In genomic region chr14:65169351-65169750, GRCh38 we compare ENCODE assay signal across 8 cellular contexts.
DNase-seq lines count a peak whose midpoint lies in the region; ATAC-seq and TF ChIP-seq lines count a peak whose summit lies in the region.

No MANE protein-coding gene starts in this region.

- H3K27ac Mint-ChIP-seq in natural killer cell treated with Interleukin-12 subunit alpha and Interleukin-12 subunit beta and Interleukin-15 and Interleukin-18, amount 100 ng/mL, for 72 hours: peak overlapping the region in 1 of 2 donors; percentile 38
- H3K27ac Mint-ChIP-seq in natural killer cell: no peak overlapping the region

- peak in 1 of 2 donors; percentile 64 for ATAC-seq in natural killer cell treated with Interleukin-12 subunit alpha and Interleukin-12 subunit beta and Interleukin-15 and Interleukin-18, amount 100 ng/mL, for 72 hours
- ATAC-seq in natural killer cell (no peak), HG03159 (IDR thresholded peaks at IDR 0.05; ENCODE audit: unreplicated experiment) (peak; percentile 85)

- no peak for DNase-seq in natural killer cell treated with Interleukin-12 subunit alpha and Interleukin-12 subunit beta and Interleukin-15 and Interleukin-18, amount 100 ng/mL, for 72 hours (ENCODE audit: low spot score)
- DNase-seq in natural killer cell (no peak), dedifferentiated amniotic fluid mesenchymal stem cell (ENCODE audit: extremely low spot score) (peak; percentile 53), germinal center (ENCODE audit: low spot score) (no peak), NOMO-1 (lab: John Stamatoyannopoulos, UW; ENCODE audit: unreplicated experiment in 2 of 2) (no peak)
- no peak for DNase-seq in effector memory CD4-positive, alpha-beta T cell

- H3K27ac ChIP-seq in temporal lobe (ENCODE audit: low read depth, low read length): peak overlapping the region; percentile 92
- H3K27ac ChIP-seq in effector memory CD4-positive, alpha-beta T cell (ENCODE audit: insufficient read depth, low read length, poor library complexity, severe bottlenecking): no peak overlapping the region

- H3K4me1 Mint-ChIP-seq in natural killer cell treated with Interleukin-12 subunit alpha and Interleukin-12 subunit beta and Interleukin-15 and Interleukin-18, amount 100 ng/mL, for 72 hours (ENCODE audit: low read depth in 2 of 2): peaks cover 11 to 30% of the 10 kb centered on the region in 2 donors
- H3K4me1 Mint-ChIP-seq in natural killer cell: peaks cover 4 to 11% of the 10 kb centered on the region in 2 donors

- intact Hi-C loops in natural killer cell (cut with micrococcal nuclease): loop anchor here (10.0 kb wide), 1 partner anchor 655 kb away; no protein-coding TSS in a partner anchor

- H3K36me3 Mint-ChIP-seq in natural killer cell treated with Interleukin-12 subunit alpha and Interleukin-12 subunit beta and Interleukin-15 and Interleukin-18, amount 100 ng/mL, for 72 hours: no peaks in the 10 kb centered on the region
- H3K36me3 Mint-ChIP-seq in natural killer cell: no peaks in the 10 kb centered on the region

- H3K27me3 Mint-ChIP-seq in natural killer cell treated with Interleukin-12 subunit alpha and Interleukin-12 subunit beta and Interleukin-15 and Interleukin-18, amount 100 ng/mL, for 72 hours: peaks cover 15 to 22% of the 10 kb centered on the region in 2 donors
- H3K27me3 Mint-ChIP-seq in natural killer cell (ENCODE audit: low read depth in 2 of 2): peaks cover 28 to 32% of the 10 kb centered on the region in 2 donors

- H3K27me3 ChIP-seq in effector memory CD4-positive, alpha-beta T cell (replicated peaks; ENCODE audit: control insufficient read depth, insufficient read depth, low read length, poor library complexity, severe bottlenecking): no peaks in the 10 kb centered on the region

- TF ChIP-seq CTCF in natural killer cell (IDR thresholded peaks at IDR 0.05): no peak

- H3K9me3 ChIP-seq in effector memory CD4-positive, alpha-beta T cell (ENCODE audit: control insufficient read depth, low read length): no peaks in the 10 kb centered on the region

- H3K4me3 Mint-ChIP-seq in natural killer cell treated with Interleukin-12 subunit alpha and Interleukin-12 subunit beta and Interleukin-15 and Interleukin-18, amount 100 ng/mL, for 72 hours: peak overlapping the region; percentile 64
- H3K4me3 Mint-ChIP-seq in natural killer cell: no peak overlapping the region

- no peak overlapping the region for H3K4me3 ChIP-seq in effector memory CD4-positive, alpha-beta T cell (ENCODE audit: insufficient read depth, low read depth, low read length, poor library complexity, severe bottlenecking)

- no peaks in the 10 kb centered on the region for H3K9me3 Mint-ChIP-seq in natural killer cell treated with Interleukin-12 subunit alpha and Interleukin-12 subunit beta and Interleukin-15 and Interleukin-18, amount 100 ng/mL, for 72 hours
- H3K9me3 Mint-ChIP-seq in natural killer cell: no peaks in the 10 kb centered on the region

- peaks cover 7% of the 10 kb centered on the region for H3K4me1 ChIP-seq in effector memory CD4-positive, alpha-beta T cell (ENCODE audit: control insufficient read depth, insufficient read depth, low read length, poor library complexity, severe bottlenecking)

- H3K36me3 ChIP-seq in effector memory CD4-positive, alpha-beta T cell (ENCODE audit: control insufficient read depth, insufficient read depth, low read length): no peaks in the 10 kb centered on the region
